Comparison of ENCODE assay signal across 12 cellular contexts in the genomic region with DNA sequence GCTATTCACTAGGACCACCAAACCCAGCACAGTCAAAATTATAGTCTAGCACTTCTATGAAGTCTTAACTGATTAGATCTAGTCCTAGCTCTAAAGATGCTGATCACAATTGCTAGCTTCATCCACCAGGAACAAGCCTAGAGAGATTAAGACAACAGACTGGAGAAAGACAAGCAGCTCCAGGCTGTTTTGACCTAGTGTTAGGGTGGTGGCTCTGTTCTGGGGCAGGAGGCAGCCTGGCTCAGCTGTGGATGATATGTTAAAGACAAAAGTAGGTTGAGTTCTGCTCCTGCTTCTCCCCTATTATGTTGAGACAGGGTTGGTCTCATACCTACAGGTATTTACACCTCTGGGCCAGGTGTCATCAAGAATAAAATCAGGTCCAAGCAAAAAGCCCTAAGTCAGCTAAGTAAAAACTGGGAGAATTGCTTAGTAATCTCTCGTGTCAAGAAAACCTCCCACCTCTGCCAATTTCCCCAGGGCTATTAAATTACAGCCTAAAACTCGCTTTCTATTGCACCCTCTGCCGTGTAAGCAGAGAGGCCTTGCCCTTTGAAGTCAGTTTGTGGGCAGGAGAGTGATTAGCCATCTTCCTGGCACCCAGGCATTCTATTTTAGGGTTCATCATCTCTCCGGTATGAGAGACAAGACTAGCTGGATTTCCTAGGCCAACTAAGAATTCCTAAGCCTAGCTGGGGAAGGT. TPM values are rescaled to one million over a fixed set of nuclear protein-coding genes. Genes with fewer than 3 reads are reported as not detected.
DNase-seq lines count a peak whose midpoint lies in the region; ATAC-seq and TF ChIP-seq lines count a peak whose summit lies in the region.
"Had no signal": no experiment of that assay in that cellular context is flagged by ENCODE, and none has a peak within 500 bp of the region (broad histone marks: within the 10 kb centered on the region; RNA-seq: fewer than 3 reads in every experiment).

No MANE protein-coding gene starts in this region.

- H3K9me3 ChIP-seq in mucosa of descending colon: no peaks in the 10 kb centered on the region
- H3K9me3 ChIP-seq: Peyer's patch had no signal

- intact Hi-C loops in mucosa of descending colon (cut with DNase I, micrococcal nuclease): no loop called here

- TF ChIP-seq CTCF in AG09309 (IDR thresholded peaks at IDR 0.05; ENCODE audit: control insufficient read depth, insufficient read depth, low read depth, low read length, missing control alignments) (no peak), HL-60 (IDR thresholded peaks at IDR 0.05; ENCODE audit: insufficient read depth, low read length) (no peak), fibroblast of mammary gland (conservative IDR thresholded peaks at IDR 0.05; ENCODE audit: control insufficient read depth, insufficient read depth, low read depth, low read length) (no peak), mucosa of descending colon (IDR thresholded peaks at IDR 0.05) (no peak)

- DNase-seq in AG09309 (ENCODE audit: low read depth) (peak; percentile 84), HL-60 (ENCODE audit: low read depth in 1 of 2, low spot score in 1 of 2) (peak in 1 of 2 experiments; percentile 15), RPMI8226 (peak; percentile 60), fibroblast of mammary gland (ENCODE audit: low read depth) (peak; percentile 18), GM19240 (ENCODE audit: insufficient read length, low spot score) (no peak), mucosa of descending colon (no peak), nucleus accumbens (lab: John Stamatoyannopoulos, UW) (no peak)
- DNase-seq: C1 segment of cervical spinal cord, Peyer's patch had no signal

- H3K36me3 ChIP-seq in mucosa of descending colon (ENCODE audit: low read depth): no peaks in the 10 kb centered on the region
- H3K36me3 ChIP-seq: gastroesophageal sphincter, Peyer's patch, right atrium auricular region had no signal

- no peaks in the 10 kb centered on the region for H3K27me3 ChIP-seq in HL-60 (ENCODE audit: insufficient read depth, poor library complexity, severe bottlenecking)
- H3K27me3 ChIP-seq: gastroesophageal sphincter, Peyer's patch, right atrium auricular region had no signal

- ATAC-seq in mucosa of descending colon (no peak), GM21360 (IDR thresholded peaks at IDR 0.05; ENCODE audit: unreplicated experiment) (no peak)
- ATAC-seq: gastroesophageal sphincter had no signal

- peak overlapping the region; percentile 97 for H3K27ac ChIP-seq in HL-60 (replicated peaks)
- H3K27ac ChIP-seq: gastroesophageal sphincter, Peyer's patch, right atrium auricular region had no signal

- H3K4me3 ChIP-seq in AG09309 (ENCODE audit: control insufficient read depth, low read depth, low read length) (no peak overlapping the region), HL-60 (replicated peaks; ENCODE audit: insufficient read depth, low read length) (no peak overlapping the region), fibroblast of mammary gland (ENCODE audit: control insufficient read depth, low read depth, low read length) (no peak overlapping the region), mucosa of descending colon (no peak overlapping the region)
- H3K4me3 ChIP-seq: gastroesophageal sphincter, Peyer's patch, right atrium auricular region had no signal

- no peaks in the 10 kb centered on the region for H3K4me1 ChIP-seq in mucosa of descending colon (ENCODE audit: low read depth)
- H3K4me1 ChIP-seq: gastroesophageal sphincter, Peyer's patch, right atrium auricular region had no signal

RNA-seq across cellular contexts. Expression of a gene that starts 39.9 kb away (rescaled TPM):
- 1 to 10 TPM; 1.1 to 1.4 (median 1.3) TPM for total RNA-seq in mucosa of descending colon

Comparison
In these comparisons a context has a peak if more than half of its experiments do, and no peak if none do; other contexts are left out.
1. DNase-seq: peak in AG09309 (single experiment), RPMI8226 (single experiment) and fibroblast of mammary gland (single experiment); none in GM19240 (single experiment), mucosa of descending colon (0 of 3) and nucleus accumbens (0 of 56).